24 cellular contexts compared by ENCODE assay signal in genomic region chr19:28608292-28608691, GRCh38.
DNase-seq lines count a peak whose midpoint lies in the region; ATAC-seq, FAIRE-seq and TF ChIP-seq lines count a peak whose summit lies in the region.
"Had no signal": no experiment of that assay in that cellular context is flagged by ENCODE, and none has a peak within 500 bp of the region (broad histone marks: within the 10 kb centered on the region; RNA-seq: fewer than 3 reads in every experiment).

No MANE protein-coding gene starts in this region.

- in situ Hi-C loops in K562 (cut with MboI): loop anchor here (5.0 kb wide), 1 partner anchor 66 kb away; no protein-coding TSS in a partner anchor

- H3K27me3 Mint-ChIP-seq in natural killer cell (ENCODE audit: low read depth in 2 of 2): no peaks in the 10 kb centered on the region
- H3K27me3 Mint-ChIP-seq: CD4-positive, alpha-beta memory T cell; CD4-positive, CD25-positive, alpha-beta regulatory T cell had no signal

- BruUV-seq in K562 (replicated peaks; lab: Mats Ljungman, UMichigan): no TSS peak

- POLR2A ChIA-PET in K562 (lab: Yijun Ruan, JAX): interaction anchor here (0.7 kb wide), 1 partner anchor 86 kb away, joined by 3 read pairs; no protein-coding TSS in a partner anchor

- TF ChIP-seq RAD21 in K562 (CRISPR knock-in tag; conservative IDR thresholded peaks at IDR 0.05 in 1 of 2, IDR thresholded peaks at IDR 0.05 in 1 of 2): 0 out of 4 replicates have a peak, but pooled peaks of 1 of the 2 experiments have one; percentile 5

- H3K4me1 ChIP-seq in right atrium auricular region: no peaks in the 10 kb centered on the region
- peaks cover 70% of the 10 kb centered on the region for H3K4me1 ChIP-seq in OCI-LY3 (ENCODE audit: low read length)
- H3K4me1 ChIP-seq in K562 (replicated peaks in 1 of 2; ENCODE audit: control insufficient read depth in 2 of 2, insufficient read depth in 2 of 2, low read length in 2 of 2): peaks cover 8 to 31% of the 10 kb centered on the region in 2 experiments
- H3K4me1 ChIP-seq: BE2C, BLaER1, Caco-2 had no signal

- H3K9me1 ChIP-seq in K562 (ENCODE audit: control insufficient read depth, insufficient read depth, low read length): no peaks in the 10 kb centered on the region

- no peak overlapping the region for H3K27ac Mint-ChIP-seq in natural killer cell
- H3K27ac Mint-ChIP-seq: CD4-positive, alpha-beta memory T cell; CD4-positive, CD25-positive, alpha-beta regulatory T cell had no signal

- H3K27ac ChIP-seq in right atrium auricular region (no peak overlapping the region), OCI-LY3 (ENCODE audit: low read length) (peak overlapping the region; percentile 96), K562 (ENCODE audit: extremely low read depth, low read depth, low read length) (peak overlapping the region; percentile 99)
- H3K27ac ChIP-seq: BLaER1 had no signal

- no peaks in the 10 kb centered on the region for H3K36me3 Mint-ChIP-seq in natural killer cell
- H3K36me3 Mint-ChIP-seq: CD14-positive monocyte; CD4-positive, alpha-beta memory T cell; CD4-positive, CD25-positive, alpha-beta regulatory T cell had no signal

- H3K4me3 ChIP-seq in right atrium auricular region (no peak overlapping the region), OCI-LY3 (ENCODE audit: low read length) (peak overlapping the region; percentile 79), K562 (peak overlapping the region; percentile 86)
- H3K4me3 ChIP-seq: BLaER1, GM12878 had no signal

- intact Hi-C loops in left cardiac atrium (cut with DNase I) (no loop called here), K562 (cut with micrococcal nuclease) (no loop called here), natural killer cell (cut with micrococcal nuclease) (no loop called here)

- no peak overlapping the region for H2AFZ ChIP-seq in OCI-LY3 (ENCODE audit: low read depth, low read length)
- H2AFZ ChIP-seq in K562 (ENCODE audit: low read depth, low read length): no peak overlapping the region

- TF ChIP-seq CTCF in right atrium auricular region (IDR thresholded peaks at IDR 0.05) (no peak), OCI-LY3 (IDR thresholded peaks at IDR 0.05; ENCODE audit: low read depth, low read length) (no peak), K562 (IDR thresholded peaks at IDR 0.05 in 2 of 3, conservative IDR thresholded peaks at IDR 0.05 in 1 of 3; ENCODE audit: insufficient read depth in 2 of 3, low read depth in 1 of 3, low read length in 3 of 3) (no peak), natural killer cell (IDR thresholded peaks at IDR 0.05) (no peak)

- DNase-seq in right atrium auricular region (ENCODE audit: low spot score): peak; percentile 7
- DNase-seq in left cardiac atrium: no peak
- DNase-seq in K562 (ENCODE audit: extremely low read depth in 1 of 4, low spot score in 3 of 4): no peak
- DNase-seq in natural killer cell: no peak
- no peak for DNase-seq in NK-92 (lab: John Stamatoyannopoulos, UW; ENCODE audit: unreplicated experiment)
- DNase-seq: 8988T; ACHN; BE2C; C1 segment of cervical spinal cord; Caco-2; Calu3; CD4-positive, alpha-beta memory T cell; CD4-positive, CD25-positive, alpha-beta regulatory T cell; DND-41; EL; GDM1 had no signal

- H3K9ac ChIP-seq in OCI-LY3 (ENCODE audit: low read length) (peak overlapping the region; percentile 99), K562 (ENCODE audit: insufficient read depth in 1 of 2, low read depth in 2 of 2, low read length in 2 of 2) (peak overlapping the region; percentile 89 to 98; a peak in 3 of 4 replicates)
- H3K9ac ChIP-seq: BLaER1 had no signal

- H3K79me2 ChIP-seq in OCI-LY3 (ENCODE audit: low read length) (peaks cover 59% of the 10 kb centered on the region), K562 (ENCODE audit: control insufficient read depth, insufficient read depth, low read length) (peaks cover 93% of the 10 kb centered on the region)

- no peak overlapping the region for H3K4me3 Mint-ChIP-seq in natural killer cell
- H3K4me3 Mint-ChIP-seq: CD14-positive monocyte; CD4-positive, alpha-beta memory T cell; CD4-positive, CD25-positive, alpha-beta regulatory T cell had no signal

- peak overlapping the region; percentile 82 for H3K4me2 ChIP-seq in OCI-LY3 (ENCODE audit: low read length)
- peak overlapping the region; percentile 98 for H3K4me2 ChIP-seq in K562 (ENCODE audit: insufficient read depth, low read length)
- H3K4me2 ChIP-seq: BLaER1 had no signal

- WGBS in K562 (ENCODE audit: insufficient coverage, low coverage, missing lambda C conversion rate): 0% methylated on average over 4 of the region's 4 CpGs

- TF ChIP-seq POLR2A in K562 (conservative IDR thresholded peaks at IDR 0.05): peak; percentile 35

- H3K36me3 ChIP-seq in right atrium auricular region: no peaks in the 10 kb centered on the region
- peaks cover 65% of the 10 kb centered on the region for H3K36me3 ChIP-seq in OCI-LY3 (replicated peaks; ENCODE audit: low read depth, low read length)
- peaks cover 66% of the 10 kb centered on the region for H3K36me3 ChIP-seq in K562 (ENCODE audit: control insufficient read depth, insufficient read depth, low read length)
- H3K36me3 ChIP-seq: BE2C, BLaER1 had no signal

- no peak for FAIRE-seq in K562 (lab: Jason Lieb, UNC)
- FAIRE-seq: A204.1, D721Med, GM12878, GM12892, GM18507 had no signal

- peaks cover 4 to 8% of the 10 kb centered on the region in 2 donors for H3K4me1 Mint-ChIP-seq in natural killer cell
- H3K4me1 Mint-ChIP-seq: CD14-positive monocyte; CD4-positive, alpha-beta memory T cell had no signal

- H3K27me3 ChIP-seq in right atrium auricular region (no peaks in the 10 kb centered on the region), OCI-LY3 (ENCODE audit: low read depth, low read length) (no peaks in the 10 kb centered on the region), K562 (ENCODE audit: control insufficient read depth in 2 of 2, insufficient read depth in 2 of 2, low read length in 2 of 2) (no peaks in the 10 kb centered on the region)
- H3K27me3 ChIP-seq: BE2C, BLaER1 had no signal

- no peaks in the 10 kb centered on the region for H3K9me3 Mint-ChIP-seq in natural killer cell

- no peaks in the 10 kb centered on the region for H4K20me1 ChIP-seq in OCI-LY3 (ENCODE audit: insufficient read depth, low read length)
- no peaks in the 10 kb centered on the region for H4K20me1 ChIP-seq in K562 (replicated peaks; ENCODE audit: control insufficient read depth, insufficient read depth, low read length)
- H4K20me1 ChIP-seq: BLaER1 had no signal

- TF ChIP-seq EP300 in K562 (IDR thresholded peaks at IDR 0.05; ENCODE audit: low read length): no peak

- H3K9me3 ChIP-seq in right atrium auricular region (no peaks in the 10 kb centered on the region), OCI-LY3 (ENCODE audit: insufficient read depth, low read length) (no peaks in the 10 kb centered on the region), K562 (replicated peaks; ENCODE audit: control insufficient read depth, insufficient read depth, low read depth, low read length) (peaks cover 30% of the 10 kb centered on the region)
- H3K9me3 ChIP-seq: BE2C, Caco-2 had no signal

- ATAC-seq in left cardiac atrium: no peak
- no peak for ATAC-seq in K562
- ATAC-seq in natural killer cell: no peak
- ATAC-seq: GM12878 had no signal

- CTCF ChIA-PET in K562 (lab: Yijun Ruan, JAX; ENCODE audit: low intra/inter-chr PET ratio): no interaction called here

TF ChIP-seq in K562, 482 proteins besides CTCF, POLR2A, EP300 and RAD21 (continues in another document):
- no peak for TF ChIP-seq RBM39 (optimal IDR thresholded peaks at IDR 0.05; ENCODE audit: low read depth, low read length)
- no peak for TF ChIP-seq EZH2 (IDR thresholded peaks at IDR 0.05; ENCODE audit: borderline replicate concordance, low read depth, low read length)
- TF ChIP-seq ZFX (CRISPR knock-in tag; IDR thresholded peaks at IDR 0.05): no peak
- no peak for TF ChIP-seq NCOR1 (IDR thresholded peaks at IDR 0.05)
- TF ChIP-seq ATF7 (IDR thresholded peaks at IDR 0.05): no peak
- TF ChIP-seq ZNF253 (CRISPR knock-in tag; conservative IDR thresholded peaks at IDR 0.05): no peak
- TF ChIP-seq ZNF444 (CRISPR knock-in tag; IDR thresholded peaks at IDR 0.05): 0 out of 2 replicates have a peak, but pooled peaks have one; percentile 8
- TF ChIP-seq KLF6 (CRISPR knock-in tag; IDR thresholded peaks at IDR 0.05; ENCODE audit: borderline replicate concordance): no peak
- TF ChIP-seq MXD1 (CRISPR knock-in tag; IDR thresholded peaks at IDR 0.05; ENCODE audit: borderline replicate concordance, poor library complexity, severe bottlenecking): no peak
- peak; percentile 91 for TF ChIP-seq MLLT1 (IDR thresholded peaks at IDR 0.05)
- TF ChIP-seq JUN (IDR thresholded peaks at IDR 0.05; ENCODE audit: borderline replicate concordance, low read depth, low read length): no peak
- no peak for TF ChIP-seq JUN (CRISPR knock-in tag; IDR thresholded peaks at IDR 0.05; ENCODE audit: borderline replicate concordance)
- no peak for TF ChIP-seq ZNF395 (CRISPR knock-in tag; IDR thresholded peaks at IDR 0.05)
- no peak for TF ChIP-seq ZNF589 (CRISPR knock-in tag; IDR thresholded peaks at IDR 0.05; ENCODE audit: low read depth)

Comparison
In these comparisons a context has a peak if more than half of its experiments do, and no peak if none do; other contexts are left out.
1. H3K27ac ChIP-seq: peak in OCI-LY3 (single experiment) and K562 (single experiment); none in right atrium auricular region (0 of 2).
2. H3K4me3 ChIP-seq: peak in OCI-LY3 (single experiment) and K562 (single experiment); none in right atrium auricular region (0 of 2).